21 cellular contexts compared by ENCODE assay signal in genomic region chr9:35106343-35106730, GRCh38. TPM values are rescaled to one million over a fixed set of nuclear protein-coding genes. Genes with fewer than 3 reads are reported as not detected.
A peak's percentile ranks its signal among the peaks of the same experiment; 100 is the strongest.
DNase-seq lines count a peak whose midpoint lies in the region; TF ChIP-seq lines count a peak whose summit lies in the region.
"Had no signal": no experiment of that assay in that cellular context is flagged by ENCODE, and none has a peak within 500 bp of the region (broad histone marks: within the 10 kb centered on the region; RNA-seq: fewer than 3 reads in every experiment).

No MANE protein-coding gene starts in this region.

- in situ Hi-C loops in G401 (cut with HindIII; ENCODE audit: low sequenced_read_pairs), result no loop called here

- WGBS in thyroid gland, 2 donors, result 90 to 94% methylated on average over 7 of the region's 7 CpGs

- intact Hi-C loops in thyroid gland (cut with DNase I), result no loop called here

- H3K9me3 Mint-ChIP-seq in neural progenitor cell, result no peaks in the 10 kb centered on the region
- H3K9me3 Mint-ChIP-seq: CD4-positive, CD25-positive, alpha-beta regulatory T cell had no signal

- no peak overlapping the region for H3K4me2 ChIP-seq in neural progenitor cell

- H3K9me3 ChIP-seq in neural progenitor cell (ENCODE audit: low read depth), result no peaks in the 10 kb centered on the region
- H3K9me3 ChIP-seq in thyroid gland, result no peaks in the 10 kb centered on the region
- H3K9me3 ChIP-seq: Caco-2 had no signal

- peak overlapping the region; percentile 87 for H3K27ac Mint-ChIP-seq in neural progenitor cell

- no peak for TF ChIP-seq CTCF in coronary artery (IDR thresholded peaks at IDR 0.05)
- TF ChIP-seq CTCF in neural progenitor cell (IDR thresholded peaks at IDR 0.05), result no peak
- TF ChIP-seq CTCF in thyroid gland (IDR thresholded peaks at IDR 0.05), result no peak

- no peak overlapping the region for H3K4me3 Mint-ChIP-seq in neural progenitor cell

- H3K4me1 Mint-ChIP-seq in neural progenitor cell, result peaks cover 63% of the 10 kb centered on the region

- H3K27ac ChIP-seq in coronary artery, result no peak overlapping the region
- no peak overlapping the region for H3K27ac ChIP-seq in neural progenitor cell
- no peak overlapping the region for H3K27ac ChIP-seq in thyroid gland
- H3K27ac ChIP-seq: SK-N-MC had no signal

- peaks cover 8% of the 10 kb centered on the region for H3K36me3 ChIP-seq in H7 (replicated peaks; ENCODE audit: control insufficient read depth, insufficient read depth, low read length)
- H3K36me3 ChIP-seq in neural progenitor cell, result no peaks in the 10 kb centered on the region
- peaks cover 35 to 39% of the 10 kb centered on the region in 2 donors for H3K36me3 ChIP-seq in thyroid gland

- peaks cover 14% of the 10 kb centered on the region for H3K27me3 Mint-ChIP-seq in neural progenitor cell (ENCODE audit: insufficient read depth, low read depth)
- H3K27me3 Mint-ChIP-seq: CD4-positive, CD25-positive, alpha-beta regulatory T cell had no signal

- peaks cover 17% of the 10 kb centered on the region for H3F3A ChIP-seq in neural progenitor cell (ENCODE audit: low read depth)

- H3K4me1 ChIP-seq in neural progenitor cell, result peaks cover 21% of the 10 kb centered on the region
- H3K4me1 ChIP-seq in thyroid gland, result peaks cover 25 to 26% of the 10 kb centered on the region in 2 donors

- no peak overlapping the region for H3K9ac ChIP-seq in neural progenitor cell

- TF ChIP-seq POLR2A in thyroid gland (IDR thresholded peaks at IDR 0.05), result no peak

- H3K4me3 ChIP-seq in H7 (ENCODE audit: insufficient read depth, low read depth, low read length) (no peak overlapping the region), coronary artery (no peak overlapping the region), neural progenitor cell (no peak overlapping the region), thyroid gland (replicated peaks in 1 of 3) (no peak overlapping the region)
- H3K4me3 ChIP-seq: K562, SK-N-MC had no signal

- H3K27me3 ChIP-seq in H7 (ENCODE audit: control insufficient read depth, insufficient read depth, low read length) (no peaks in the 10 kb centered on the region), neural progenitor cell (no peaks in the 10 kb centered on the region), thyroid gland (no peaks in the 10 kb centered on the region)

- H2AFZ ChIP-seq in neural progenitor cell (replicated peaks), result no peak overlapping the region

- peaks cover 23% of the 10 kb centered on the region for H4K20me1 ChIP-seq in neural progenitor cell (ENCODE audit: low read depth)

- H3K79me2 ChIP-seq in neural progenitor cell (ENCODE audit: low read depth), result peaks cover 27% of the 10 kb centered on the region

- peaks cover 24% of the 10 kb centered on the region for H3K36me3 Mint-ChIP-seq in neural progenitor cell

- DNase-seq in H7 (peak; percentile 18), coronary artery (ENCODE audit: low spot score) (peak; percentile 66), neural progenitor cell (ENCODE audit: low spot score) (no peak), thyroid gland (no peak), G401 (ENCODE audit: low spot score) (no peak), GM03348 (ENCODE audit: low spot score) (no peak), medulla oblongata (ENCODE audit: extremely low spot score) (no peak)
- DNase-seq: CD4-positive, CD25-positive, alpha-beta regulatory T cell; DMS 273 treated with DMSO at 0.1 percent for 48 hours; DND-41; MM.1S; NCI-H1048; NCI-H1417 treated with DMSO at 0.1 percent for 48 hours; NCI-H187 treated with DMSO at 0.1 percent for 48 hours; NCI-H2107; NCI-H446 treated with DMSO at 0.1 percent for 48 hours; NCI-H526 treated with DMSO at 0.1 percent for 48 hours; SHP77 had no signal

RNA-seq across cellular contexts. Expression of gene STOML2, which starts 3.4 kb away (rescaled TPM):
- total RNA-seq in H7 (2014; rRNA removed; shearing (Covaris generic)), result 211 and 244 TPM in 2 replicates
- total RNA-seq in neural progenitor cell (ENCODE audit: low replicate concordance) (114 and 130 TPM in 2 replicates), thyroid gland (100 to 1,000 TPM in 1 of 4 donors, 10 to 100 TPM in 3; 72.5 to 130 (median 99.8) TPM)
- total RNA-seq in G401 (2014; rRNA removed; shearing (Covaris generic)), result 379 and 450 TPM in 2 replicates

RNA-seq across cellular contexts. Expression of gene ATOSB, which starts 9.3 kb away (rescaled TPM):
- total RNA-seq in H7 (2014; rRNA removed; shearing (Covaris generic)), result 9.4 and 13.9 TPM in 2 replicates
- 8.5 and 19.8 TPM in 2 replicates for total RNA-seq in neural progenitor cell (ENCODE audit: low replicate concordance)
- total RNA-seq in thyroid gland, result 10 to 100 TPM in 2 of 4 donors, 1 to 10 TPM in 2; 7.8 to 21.0 (median 11.8) TPM
- total RNA-seq in G401 (2014; rRNA removed; shearing (Covaris generic)), result 4.1 and 7.4 TPM in 2 replicates

RNA-seq across cellular contexts. Expression of gene PIGO, which starts 9.9 kb away (rescaled TPM):
- total RNA-seq in H7 (2014; rRNA removed; shearing (Covaris generic)), result 29.6 and 29.8 TPM in 2 replicates
- 12.3 and 21.6 TPM in 2 replicates for total RNA-seq in neural progenitor cell (ENCODE audit: low replicate concordance)
- total RNA-seq in thyroid gland, result 10 to 100 TPM; 20.8 to 50.5 (median 39.4) TPM
- 19.0 and 21.6 TPM in 2 replicates for total RNA-seq in G401 (2014; rRNA removed; shearing (Covaris generic))

RNA-seq across cellular contexts. Expression of gene FANCG, which starts 26.6 kb away (rescaled TPM):
- 87.1 and 89.6 TPM in 2 replicates for total RNA-seq in H7 (2014; rRNA removed; shearing (Covaris generic))
- total RNA-seq in neural progenitor cell (ENCODE audit: low replicate concordance) (89.4 and 97.1 TPM in 2 replicates), thyroid gland (10 to 100 TPM in 3 of 4 donors, 1 to 10 TPM in 1; 8.6 to 13.8 (median 11.8) TPM)
- total RNA-seq in G401 (2014; rRNA removed; shearing (Covaris generic)), result 50.2 and 53.4 TPM in 2 replicates

RNA-seq across cellular contexts. Expression of gene VCP, which starts 33.9 kb away (rescaled TPM):
- total RNA-seq in H7 (2014; rRNA removed; shearing (Covaris generic)), result 509 and 709 TPM in 2 replicates
- total RNA-seq in neural progenitor cell (ENCODE audit: low replicate concordance), result 238 and 309 TPM in 2 replicates
- 100 to 1,000 TPM; 150 to 260 (median 233) TPM for total RNA-seq in thyroid gland
- 295 and 352 TPM in 2 replicates for total RNA-seq in G401 (2014; rRNA removed; shearing (Covaris generic))

Comparison
In these comparisons a context has a peak if more than half of its experiments do, and no peak if none do; other contexts are left out.
1. DNase-seq: peak in H7 (single experiment) and coronary artery (single experiment); none in neural progenitor cell (single experiment), thyroid gland (0 of 2), G401 (single experiment), GM03348 (single experiment) and medulla oblongata (single experiment).